In genomic region chr4:127311371-127311770, GRCh38 we compare ENCODE assay signal across 27 cellular contexts.
DNase-seq lines count a peak whose midpoint lies in the region; ATAC-seq and TF ChIP-seq lines count a peak whose summit lies in the region.
"Had no signal": no experiment of that assay in that cellular context is flagged by ENCODE, and none has a peak within 500 bp of the region (broad histone marks: within the 10 kb centered on the region; RNA-seq: fewer than 3 reads in every experiment).

No MANE protein-coding gene starts in this region.

- H3K9me3 ChIP-seq in SK-N-SH: 0 out of 2 replicates have a peak, but pooled peaks cover 5% of the 10 kb centered on the region
- H3K9me3 ChIP-seq: A549, Caco-2 had no signal

- no peaks in the 10 kb centered on the region for H4K20me1 ChIP-seq in SK-N-SH (ENCODE audit: insufficient read depth)
- H4K20me1 ChIP-seq: BLaER1; BLaER1 treated with 17β-estradiol and CSF1 and Interleukin-3, amounts not matched to agents 10 nM and 100 nM had no signal

- H3K79me2 ChIP-seq in SK-N-SH (ENCODE audit: insufficient read depth): no peaks in the 10 kb centered on the region

- H2AFZ ChIP-seq in SK-N-SH (ENCODE audit: low read depth): no peak overlapping the region

- POLR2A ChIA-PET in SK-N-SH (lab: Yijun Ruan, JAX): no interaction called here

- no peak overlapping the region for H3K27ac ChIP-seq in SK-N-SH (ENCODE audit: low read depth in 2 of 2, low read length in 1 of 2)
- H3K27ac ChIP-seq: 22Rv1; A549; BLaER1; BLaER1 treated with 17β-estradiol and CSF1 and Interleukin-3, amounts not matched to agents 10 nM and 100 nM; C4-2B had no signal

- H3K27me3 ChIP-seq in SK-N-SH (ENCODE audit: insufficient read depth): no peaks in the 10 kb centered on the region
- H3K27me3 ChIP-seq: BE2C; BLaER1; BLaER1 treated with 17β-estradiol and CSF1 and Interleukin-3, amounts not matched to agents 10 nM and 100 nM had no signal

- TF ChIP-seq EP300 in SK-N-SH (IDR thresholded peaks at IDR 0.05; ENCODE audit: borderline replicate concordance in 1 of 2, low read depth in 1 of 2, low read length in 1 of 2): no peak

- 3% methylated on average over 1 of the region's 1 CpG for WGBS in SK-N-SH (ENCODE audit: low lambda C conversion rate)

- H3K9me2 ChIP-seq in SK-N-SH: no peaks in the 10 kb centered on the region

- H3K4me1 ChIP-seq in SK-N-SH (ENCODE audit: control insufficient read depth in 1 of 2, insufficient read depth in 2 of 2, low read depth in 1 of 2, low read length in 1 of 2): no peaks in the 10 kb centered on the region
- H3K4me1 ChIP-seq: A549; BLaER1; BLaER1 treated with 17β-estradiol and CSF1 and Interleukin-3, amounts not matched to agents 10 nM and 100 nM; Caco-2 had no signal

- H3F3A ChIP-seq in SK-N-SH (replicated peaks; ENCODE audit: insufficient read depth): no peaks in the 10 kb centered on the region

- no peak overlapping the region for H3K4me2 ChIP-seq in SK-N-SH
- H3K4me2 ChIP-seq: A549; BLaER1; BLaER1 treated with 17β-estradiol and CSF1 and Interleukin-3, amounts not matched to agents 10 nM and 100 nM had no signal

- H3K4me3 ChIP-seq in SK-N-SH (ENCODE audit: low read depth in 2 of 2, low read length in 1 of 2): no peak overlapping the region
- H3K4me3 ChIP-seq: A549; BLaER1; BLaER1 treated with 17β-estradiol and CSF1 and Interleukin-3, amounts not matched to agents 10 nM and 100 nM had no signal

- no peak overlapping the region for H3K9ac ChIP-seq in SK-N-SH
- H3K9ac ChIP-seq: BLaER1; BLaER1 treated with 17β-estradiol and CSF1 and Interleukin-3, amounts not matched to agents 10 nM and 100 nM had no signal

- no peaks in the 10 kb centered on the region for H3K36me3 ChIP-seq in SK-N-SH (replicated peaks in 1 of 2; ENCODE audit: control insufficient read depth in 1 of 2, insufficient read depth in 2 of 2, low read length in 1 of 2)
- H3K36me3 ChIP-seq: BE2C; BLaER1; BLaER1 treated with 17β-estradiol and CSF1 and Interleukin-3, amounts not matched to agents 10 nM and 100 nM had no signal

- TF ChIP-seq CTCF in SK-N-SH (IDR thresholded peaks at IDR 0.05): no peak

- no peak for TF ChIP-seq RAD21 in SK-N-SH (IDR thresholded peaks at IDR 0.05; ENCODE audit: low read length)

- CTCF ChIA-PET in SK-N-SH (lab: Yijun Ruan, JAX): no interaction called here

- no peak for DNase-seq in SK-N-SH
- DNase-seq: 8988T; ACHN; AML-193; BE2C; C1 segment of cervical spinal cord; Caco-2; Calu3; CD4-positive, alpha-beta memory T cell; CD4-positive, alpha-beta T cell; CD4-positive, CD25-positive, alpha-beta regulatory T cell; CD8-positive, alpha-beta memory T cell; CD8-positive, alpha-beta T cell; COR-L47; DMS 273 treated with DMSO at 0.1 percent for 48 hours; DMS153; DMS53; DMS79; DMS79 treated with DMSO at 0.1 percent for 48 hours; DND-41; EL had no signal

- ATAC-seq in SK-N-SH treated with all-trans-retinoic acid at 6 μM for 48 hours: no peak; the same call in 2 of the 3 replicates
- ATAC-seq: A549; CD8-positive, alpha-beta T cell had no signal

TF ChIP-seq in SK-N-SH treated with all-trans-retinoic acid at 6 μM for 48 hours, 23 proteins besides CTCF, POLR2A, EP300 and RAD21:
- peak; percentile 96 for TF ChIP-seq ZC3H10 (CRISPR knock-in tag; IDR thresholded peaks at IDR 0.05)
- no peak for TF ChIP-seq RARB (CRISPR knock-in tag; IDR thresholded peaks at IDR 0.05)
- TF ChIP-seq CREB5 (CRISPR knock-in tag; IDR thresholded peaks at IDR 0.05; ENCODE audit: low read depth): no peak
- no peak for TF ChIP-seq SNAI2 (CRISPR knock-in tag; IDR thresholded peaks at IDR 0.05)
- TF ChIP-seq TCF4 (CRISPR knock-in tag; IDR thresholded peaks at IDR 0.05; ENCODE audit: borderline replicate concordance): peak; percentile 50; the same call in 1 of the 2 replicates
- no peak for TF ChIP-seq CSDC2 (CRISPR knock-in tag; IDR thresholded peaks at IDR 0.05)
- peak; percentile 55; the same call in 1 of the 2 replicates for TF ChIP-seq TOX (CRISPR knock-in tag; IDR thresholded peaks at IDR 0.05; ENCODE audit: borderline replicate concordance)
- TF ChIP-seq ISL1 (CRISPR knock-in tag; IDR thresholded peaks at IDR 0.05): no peak
- no peak for TF ChIP-seq ZNF70 (CRISPR knock-in tag; IDR thresholded peaks at IDR 0.05)
- TF ChIP-seq ZNF565 (CRISPR knock-in tag; conservative IDR thresholded peaks at IDR 0.05; ENCODE audit: low read depth): no peak

TF ChIP-seq in SK-N-SH, 30 proteins besides CTCF, POLR2A, EP300 and RAD21:
- no peak for TF ChIP-seq FOXM1 (IDR thresholded peaks at IDR 0.05; ENCODE audit: low read depth)
- no peak for TF ChIP-seq SMC3 (IDR thresholded peaks at IDR 0.05; ENCODE audit: low read depth, low read length)
- no peak for TF ChIP-seq FOSL2 (IDR thresholded peaks at IDR 0.05; ENCODE audit: borderline replicate concordance, low read depth)
- TF ChIP-seq IRF3 (IDR thresholded peaks at IDR 0.05; ENCODE audit: low read depth, low read length): no peak
- no peak for TF ChIP-seq USF2 (IDR thresholded peaks at IDR 0.05; ENCODE audit: borderline replicate concordance, low read depth, low read length)
- no peak for TF ChIP-seq ZBTB33 (IDR thresholded peaks at IDR 0.05; ENCODE audit: borderline replicate concordance, low read depth)
- no peak for TF ChIP-seq NFIC (IDR thresholded peaks at IDR 0.05; ENCODE audit: borderline replicate concordance)
- no peak for TF ChIP-seq RCOR1 (IDR thresholded peaks at IDR 0.05; ENCODE audit: low read length)
- no peak for TF ChIP-seq ELF1 (IDR thresholded peaks at IDR 0.05)
- no peak for TF ChIP-seq YY1 (IDR thresholded peaks at IDR 0.05; ENCODE audit: low read depth)
- TF ChIP-seq SIN3A (IDR thresholded peaks at IDR 0.05; ENCODE audit: borderline replicate concordance, low read depth, low read length): no peak
- TF ChIP-seq TCF12 (IDR thresholded peaks at IDR 0.05): no peak
- no peak for TF ChIP-seq CHD2 (IDR thresholded peaks at IDR 0.05; ENCODE audit: low read length, partially characterized antibody)
- no peak for TF ChIP-seq GATA2 (CRISPR knock-in tag; IDR thresholded peaks at IDR 0.05)
- TF ChIP-seq PBX3 (IDR thresholded peaks at IDR 0.05): no peak
- TF ChIP-seq FOXJ3 (CRISPR knock-in tag; IDR thresholded peaks at IDR 0.05): no peak
- no peak for TF ChIP-seq EZH2phosphoT487 (IDR thresholded peaks at IDR 0.05; ENCODE audit: borderline replicate concordance, low read depth)
- TF ChIP-seq TEAD4 (IDR thresholded peaks at IDR 0.05; ENCODE audit: borderline replicate concordance, insufficient read depth): no peak
- TF ChIP-seq RFX5 (IDR thresholded peaks at IDR 0.05; ENCODE audit: low read length): no peak
TF ChIP-seq in SK-N-SH: peak in this region for 0.
